In genomic region chr17:79796570-79797491, GRCh38 we compare ENCODE assay signal across 8 cellular contexts. TPM values are rescaled to one million over a fixed set of nuclear protein-coding genes. Genes with fewer than 3 reads are reported as not detected.
DNase-seq lines count a peak whose midpoint lies in the region; ATAC-seq lines count a peak whose summit lies in the region.

Gene CBX8 (minus strand): TSS chr17:79797077. CDS start chr17:79796998, 79 bp downstream.

- ATAC-seq in GM19468 (IDR thresholded peaks at IDR 0.05; ENCODE audit: extremely low read depth, unreplicated experiment), result peak; percentile 83

- CTCF ChIA-PET in CD8-positive, alpha-beta memory T cell (lab: Charles Lee), result interaction anchor here (1.0 to 5.0 kb wide), 5 partner anchors 12 to 45 kb away, joined by 3 to 24 read pairs (median 6); partner anchors contain the start of gene CBX4

- H3K9me3 ChIP-seq in CD8-positive, alpha-beta memory T cell (ENCODE audit: low read length), result no peaks in the 10 kb centered on the region
- no peaks in the 10 kb centered on the region for H3K9me3 ChIP-seq in effector memory CD4-positive, alpha-beta T cell (ENCODE audit: control insufficient read depth, low read length)

- H3K27ac Mint-ChIP-seq in CD8-positive, alpha-beta memory T cell, result peak within 1 kb of the TSS; percentile 50 to 94 (median 88)

- H3K4me1 ChIP-seq in CD8-positive, alpha-beta memory T cell (ENCODE audit: insufficient read depth, low read length), result peaks cover 50% of the 10 kb centered on the region
- peaks cover 49% of the 10 kb centered on the region for H3K4me1 ChIP-seq in effector memory CD4-positive, alpha-beta T cell (ENCODE audit: control insufficient read depth, insufficient read depth, low read length, poor library complexity, severe bottlenecking)

- peaks cover 31 to 52% (median 33%) of the 10 kb centered on the region in 3 donors for H3K4me1 Mint-ChIP-seq in CD8-positive, alpha-beta memory T cell

- no peaks in the 10 kb centered on the region for H3K36me3 ChIP-seq in CD8-positive, alpha-beta memory T cell (ENCODE audit: insufficient read depth, low read length)
- H3K36me3 ChIP-seq in effector memory CD4-positive, alpha-beta T cell (ENCODE audit: control insufficient read depth, insufficient read depth, low read length), result no peaks in the 10 kb centered on the region

- peak within 1 kb of the TSS; percentile 80 for H3K4me3 ChIP-seq in CD8-positive, alpha-beta memory T cell (ENCODE audit: low read length)
- peak within 1 kb of the TSS; percentile 62 for H3K4me3 ChIP-seq in effector memory CD4-positive, alpha-beta T cell (ENCODE audit: insufficient read depth, low read depth, low read length, poor library complexity, severe bottlenecking)

- peaks cover 0 to 2% (median 0%) of the 10 kb centered on the region in 3 donors for H3K36me3 Mint-ChIP-seq in CD8-positive, alpha-beta memory T cell

- DNase-seq in CD8-positive, alpha-beta memory T cell, result peak; percentile 97 to 99 (median 98)
- DNase-seq in HS-5 (ENCODE audit: low read depth) (peak; percentile 97), NK-92 (lab: John Stamatoyannopoulos, UW; ENCODE audit: unreplicated experiment) (peak; percentile 88), medulla oblongata (ENCODE audit: extremely low spot score) (peak; percentile 100)
- peak; percentile 99 for DNase-seq in activated CD8-positive, alpha-beta memory T cell treated with anti-CD3 and anti-CD28 coated beads for 24 hours
- peak; percentile 96 to 97 (median 97) for DNase-seq in effector memory CD4-positive, alpha-beta T cell
- DNase-seq in stimulated activated CD4-positive, alpha-beta T cell treated with anti-CD3 and anti-CD28 coated beads, TNF-alpha, amount 100 ng/mL, for 48 hours (ENCODE audit: low read depth in 3 of 3), result peak; percentile 99

- POLR2A ChIA-PET in CD8-positive, alpha-beta memory T cell (lab: Charles Lee), result interaction anchor here (0.8 to 6.9 kb wide), 6 partner anchors 8 to 195 kb away, joined by 3 to 79 read pairs (median 4); partner anchors contain the start of genes CBX2 and CBX4

- H3K4me3 Mint-ChIP-seq in CD8-positive, alpha-beta memory T cell, result peak within 1 kb of the TSS; percentile 85 to 92 (median 86)

- H3K9me3 Mint-ChIP-seq in CD8-positive, alpha-beta memory T cell, result peaks cover 0 to 2% (median 2%) of the 10 kb centered on the region in 5 donors

- H3K27me3 Mint-ChIP-seq in CD8-positive, alpha-beta memory T cell, result peaks cover 43 to 45% of the 10 kb centered on the region in 2 donors

- H3K27ac ChIP-seq in CD8-positive, alpha-beta memory T cell (ENCODE audit: low read depth, low read length), result peak within 1 kb of the TSS; percentile 73
- H3K27ac ChIP-seq in effector memory CD4-positive, alpha-beta T cell (ENCODE audit: insufficient read depth, low read length, poor library complexity, severe bottlenecking), result no peak within 1 kb of the TSS

- H3K27me3 ChIP-seq in CD8-positive, alpha-beta memory T cell (ENCODE audit: insufficient read depth, low read length, poor library complexity, severe bottlenecking), result peaks cover 44% of the 10 kb centered on the region
- H3K27me3 ChIP-seq in effector memory CD4-positive, alpha-beta T cell (replicated peaks; ENCODE audit: control insufficient read depth, insufficient read depth, low read length, poor library complexity, severe bottlenecking), result peaks cover 54% of the 10 kb centered on the region

RNA-seq across cellular contexts. Expression of gene CBX8, which starts in this region (rescaled TPM):
- 1 to 10 TPM; 1.9 to 2.2 TPM for total RNA-seq in CD8-positive, alpha-beta memory T cell
- polyA plus RNA-seq in CD8-positive, alpha-beta memory T cell, result 0.91 TPM
